8 cellular contexts compared by ENCODE assay signal in genomic region chr19:10662384-10663251, GRCh38. TPM values are rescaled to one million over a fixed set of nuclear protein-coding genes. Genes with fewer than 3 reads are reported as not detected.
A peak's percentile ranks its signal among the peaks of the same experiment; 100 is the strongest.
DNase-seq lines count a peak whose midpoint lies in the region; ATAC-seq lines count a peak whose summit lies in the region.

No MANE protein-coding gene starts in this region.

- peaks cover 48% of the 10 kb centered on the region for H3K4me1 Mint-ChIP-seq in activated CD8-positive, alpha-beta T cell treated with anti-CD3 and anti-CD28 coated beads, Interleukin-2, amount 10 ng/mL, durations not matched to agents 7 days and 5 days (ENCODE audit: low read depth)
- peaks cover 81% of the 10 kb centered on the region for H3K4me1 Mint-ChIP-seq in stimulated activated naive CD8-positive, alpha-beta T cell treated with anti-CD3 and anti-CD28 coated beads, Interleukin-15, amount 100 ng/mL, for 72 hours

- intact Hi-C loops in Right ventricle myocardium superior (cut with DNase I): no loop called here
- intact Hi-C loops in Right ventricle myocardium inferior (cut with DNase I): no loop called here

- H3K9me3 Mint-ChIP-seq in activated CD8-positive, alpha-beta T cell treated with anti-CD3 and anti-CD28 coated beads, Interleukin-2, amount 10 ng/mL, durations not matched to agents 7 days and 5 days (ENCODE audit: insufficient read depth): no peaks in the 10 kb centered on the region
- H3K9me3 Mint-ChIP-seq in stimulated activated naive CD8-positive, alpha-beta T cell treated with anti-CD3 and anti-CD28 coated beads, Interleukin-15, amount 100 ng/mL, for 72 hours: no peaks in the 10 kb centered on the region

- H3K4me3 Mint-ChIP-seq in activated CD8-positive, alpha-beta T cell treated with anti-CD3 and anti-CD28 coated beads, Interleukin-2, amount 10 ng/mL, durations not matched to agents 7 days and 5 days: no peak overlapping the region
- peak overlapping the region; percentile 7 to 22 for H3K4me3 Mint-ChIP-seq in stimulated activated naive CD8-positive, alpha-beta T cell treated with anti-CD3 and anti-CD28 coated beads, Interleukin-15, amount 100 ng/mL, for 72 hours

- DNase-seq in Right ventricle myocardium superior (peak; percentile 16), Right ventricle myocardium inferior (ENCODE audit: missing footprints) (no peak), glomerular visceral epithelial cell (ENCODE audit: extremely low spot score) (peak; percentile 69), NCI-H2029 treated with DMSO at 0.1 percent for 48 hours (lab: John Stamatoyannopoulos, UW) (no peak)
- DNase-seq in activated CD8-positive, alpha-beta T cell treated with anti-CD3 and anti-CD28 coated beads, Interleukin-2, amount 10 ng/mL, durations not matched to agents 7 days and 5 days: no peak
- DNase-seq in stimulated activated naive CD8-positive, alpha-beta T cell treated with anti-CD3 and anti-CD28 coated beads, Interleukin-15, amount 100 ng/mL, for 72 hours: no peak

- peak overlapping the region; percentile 69 for H3K27ac Mint-ChIP-seq in activated CD8-positive, alpha-beta T cell treated with anti-CD3 and anti-CD28 coated beads, Interleukin-2, amount 10 ng/mL, durations not matched to agents 7 days and 5 days
- H3K27ac Mint-ChIP-seq in stimulated activated naive CD8-positive, alpha-beta T cell treated with anti-CD3 and anti-CD28 coated beads, Interleukin-15, amount 100 ng/mL, for 72 hours: peak overlapping the region; percentile 8 to 35

- no peaks in the 10 kb centered on the region for H3K27me3 Mint-ChIP-seq in activated CD8-positive, alpha-beta T cell treated with anti-CD3 and anti-CD28 coated beads, Interleukin-2, amount 10 ng/mL, durations not matched to agents 7 days and 5 days (ENCODE audit: low read depth)
- H3K27me3 Mint-ChIP-seq in stimulated activated naive CD8-positive, alpha-beta T cell treated with anti-CD3 and anti-CD28 coated beads, Interleukin-15, amount 100 ng/mL, for 72 hours: no peaks in the 10 kb centered on the region

- POLR2A ChIA-PET in activated CD8-positive, alpha-beta T cell treated with anti-CD3 and anti-CD28 coated beads, Interleukin-2, amount 10 ng/mL, durations not matched to agents 7 days and 5 days (lab: Charles Lee): interaction anchor here (1.8 kb wide), 1 partner anchor 10 kb away, joined by 5 read pairs; no protein-coding TSS in a partner anchor

- ATAC-seq in Right ventricle myocardium superior (ENCODE audit: poor library complexity) (no peak), Right ventricle myocardium inferior (no peak), HG03442 (IDR thresholded peaks at IDR 0.05; ENCODE audit: unreplicated experiment) (no peak), GM18502 (IDR thresholded peaks at IDR 0.05; ENCODE audit: poor library complexity, unreplicated experiment) (no peak)
- ATAC-seq in activated CD8-positive, alpha-beta T cell treated with anti-CD3 and anti-CD28 coated beads, Interleukin-2, amount 10 ng/mL, durations not matched to agents 7 days and 5 days: no peak
- peak; percentile 76 for ATAC-seq in stimulated activated naive CD8-positive, alpha-beta T cell treated with anti-CD3 and anti-CD28 coated beads, Interleukin-15, amount 100 ng/mL, for 72 hours

- peaks cover 26% of the 10 kb centered on the region for H3K36me3 Mint-ChIP-seq in activated CD8-positive, alpha-beta T cell treated with anti-CD3 and anti-CD28 coated beads, Interleukin-2, amount 10 ng/mL, durations not matched to agents 7 days and 5 days (ENCODE audit: low read depth)

- CTCF ChIA-PET in activated CD8-positive, alpha-beta T cell treated with anti-CD3 and anti-CD28 coated beads, Interleukin-2, amount 10 ng/mL, durations not matched to agents 7 days and 5 days (lab: Charles Lee): interaction anchor here (0.7 to 3.6 kb wide), 4 partner anchors 19 to 82 kb away, joined by 3 to 14 read pairs (median 8); no protein-coding TSS in a partner anchor

RNA-seq across cellular contexts. Expression of gene ILF3, which starts 8.5 kb away (rescaled TPM):
- 91.7 TPM for total RNA-seq in Right ventricle myocardium superior
- total RNA-seq in Right ventricle myocardium inferior: 101 TPM
- 100 to 1,000 TPM; 407 to 408 TPM for total RNA-seq in activated CD8-positive, alpha-beta T cell treated with anti-CD3 and anti-CD28 coated beads, Interleukin-2, amount 10 ng/mL, durations not matched to agents 7 days and 5 days

RNA-seq across cellular contexts. Expression of gene SLC44A2, which starts 37.3 kb away (rescaled TPM):
- 62.3 TPM for total RNA-seq in Right ventricle myocardium superior
- 71.4 TPM for total RNA-seq in Right ventricle myocardium inferior
- total RNA-seq in activated CD8-positive, alpha-beta T cell treated with anti-CD3 and anti-CD28 coated beads, Interleukin-2, amount 10 ng/mL, durations not matched to agents 7 days and 5 days: 100 to 1,000 TPM; 112 to 121 TPM

RNA-seq across cellular contexts. Expression of gene QTRT1, which starts 38.6 kb away (rescaled TPM):
- total RNA-seq in Right ventricle myocardium superior: 24.8 TPM
- 28.0 TPM for total RNA-seq in Right ventricle myocardium inferior
- total RNA-seq in activated CD8-positive, alpha-beta T cell treated with anti-CD3 and anti-CD28 coated beads, Interleukin-2, amount 10 ng/mL, durations not matched to agents 7 days and 5 days: 10 to 100 TPM; 36.5 to 36.6 TPM

RNA-seq across cellular contexts. Expression of gene DNM2, which starts 55.3 kb away (rescaled TPM):
- total RNA-seq in Right ventricle myocardium superior (180 TPM), Right ventricle myocardium inferior (177 TPM)
- 100 to 1,000 TPM; 239 to 240 TPM for total RNA-seq in activated CD8-positive, alpha-beta T cell treated with anti-CD3 and anti-CD28 coated beads, Interleukin-2, amount 10 ng/mL, durations not matched to agents 7 days and 5 days

Comparison
In these comparisons a context has a peak if more than half of its experiments do, and no peak if none do; other contexts are left out.
1. DNase-seq: peak in Right ventricle myocardium superior (single experiment) and glomerular visceral epithelial cell (single experiment); none in Right ventricle myocardium inferior (single experiment), activated CD8-positive, alpha-beta T cell treated with anti-CD3 and anti-CD28 coated beads, Interleukin-2, amount 10 ng/mL, durations not matched to agents 7 days and 5 days (single experiment), stimulated activated naive CD8-positive, alpha-beta T cell treated with anti-CD3 and anti-CD28 coated beads, Interleukin-15, amount 100 ng/mL, for 72 hours (0 of 2) and NCI-H2029 treated with DMSO at 0.1 percent for 48 hours (single experiment).